In genomic region chr6:150004783-150005717, GRCh38 we compare ENCODE assay signal across 9 cellular contexts. TPM values are rescaled to one million over a fixed set of nuclear protein-coding genes. Genes with fewer than 3 reads are reported as not detected.
DNase-seq lines count a peak whose midpoint lies in the region; ATAC-seq lines count a peak whose summit lies in the region.
"Had no signal": no experiment of that assay in that cellular context is flagged by ENCODE, and none has a peak within 500 bp of the region (broad histone marks: within the 10 kb centered on the region; RNA-seq: fewer than 3 reads in every experiment).

No MANE protein-coding gene starts in this region.

- ATAC-seq in HG03439 (IDR thresholded peaks at IDR 0.05; ENCODE audit: unreplicated experiment): peak; percentile 74
- peak; percentile 96 for ATAC-seq in left lobe of liver

- DNase-seq in Ammon's horn (ENCODE audit: low spot score) (peak; percentile 89), GM19238 (ENCODE audit: insufficient read length, low spot score) (peak; percentile 73), NCI-H524 (lab: John Stamatoyannopoulos, UW) (peak; percentile 83 to 94), cortex of kidney (lab: John Stamatoyannopoulos, UW) (peak; percentile 74), left lobe of liver (ENCODE audit: low spot score) (peak; percentile 97)
- DNase-seq in activated CD4-positive, alpha-beta T cell treated with anti-CD3 and anti-CD28 coated beads for 48 hours: peak; percentile 90
- DNase-seq in stimulated activated CD4-positive, alpha-beta T cell treated with anti-CD3 and anti-CD28 coated beads, Interleukin-1b, Interleukin-23, amount 100 ng/mL, for 4 hours (ENCODE audit: low read depth in 2 of 2): peak; percentile 75 to 81

RNA-seq across cellular contexts. Expression of gene RAET1L, which starts 20.3 kb away (rescaled TPM):
- total RNA-seq in left lobe of liver: not detected
- total RNA-seq: T-helper 1 cell treated with Interleukin-12 subunit alpha and Interleukin-12 subunit beta and Interleukin-4 antibody, amounts not matched to agents 30 ng/mL and 1 ng/mL, for 36 hours had no signal

RNA-seq across cellular contexts. Expression of gene ULBP1, which starts 41.3 kb away (rescaled TPM):
- 0.08 TPM for total RNA-seq in left lobe of liver

Comparison
In these comparisons a context has a peak if more than half of its experiments do, and no peak if none do; other contexts are left out.
1. Peak in every context shown above with its lines: DNase-seq and ATAC-seq.